Comparison of ENCODE assay signal across 8 cellular contexts in genomic region chr12:30822385-30823139, GRCh38.
DNase-seq lines count a peak whose midpoint lies in the region; ATAC-seq and TF ChIP-seq lines count a peak whose summit lies in the region.

No MANE protein-coding gene starts in this region.

- TF ChIP-seq CTCF in lower leg skin (IDR thresholded peaks at IDR 0.05): no peak

- H3K9me3 Mint-ChIP-seq in activated CD4-positive, alpha-beta memory T cell treated with anti-CD3 and anti-CD28 coated beads for 36 hours: no peaks in the 10 kb centered on the region

- no peak for TF ChIP-seq POLR2A in lower leg skin (IDR thresholded peaks at IDR 0.05)

- H3K27me3 Mint-ChIP-seq in activated CD4-positive, alpha-beta memory T cell treated with anti-CD3 and anti-CD28 coated beads for 36 hours: peaks cover 35% of the 10 kb centered on the region

- no peak overlapping the region for H3K27ac ChIP-seq in effector memory CD4-positive, alpha-beta T cell (ENCODE audit: insufficient read depth, low read length, poor library complexity, severe bottlenecking)

- peak; percentile 46 for ATAC-seq in HG03442 (IDR thresholded peaks at IDR 0.05; ENCODE audit: unreplicated experiment)

- H3K4me3 ChIP-seq in effector memory CD4-positive, alpha-beta T cell (ENCODE audit: insufficient read depth, low read depth, low read length, poor library complexity, severe bottlenecking): peak overlapping the region; percentile 68
- peak overlapping the region; percentile 13 for H3K4me3 ChIP-seq in lower leg skin (ENCODE audit: low read depth, poor library complexity, severe bottlenecking)

- POLR2A ChIA-PET in activated CD4-positive, alpha-beta memory T cell treated with anti-CD3 and anti-CD28 coated beads for 36 hours (lab: Charles Lee): no interaction called here

- peaks cover 10% of the 10 kb centered on the region for H3K27me3 ChIP-seq in effector memory CD4-positive, alpha-beta T cell (replicated peaks; ENCODE audit: control insufficient read depth, insufficient read depth, low read length, poor library complexity, severe bottlenecking)

- WGBS in lower leg skin, 2 donors: 6 to 15% methylated on average over 36 to 40 of the region's 47 CpGs

- H3K27ac Mint-ChIP-seq in activated CD4-positive, alpha-beta memory T cell treated with anti-CD3 and anti-CD28 coated beads for 36 hours: no peak overlapping the region

- H3K9me3 ChIP-seq in effector memory CD4-positive, alpha-beta T cell (ENCODE audit: control insufficient read depth, low read length): no peaks in the 10 kb centered on the region

- CTCF ChIA-PET in activated CD4-positive, alpha-beta memory T cell treated with anti-CD3 and anti-CD28 coated beads for 36 hours (lab: Charles Lee): interaction anchor here (0.6 to 2.3 kb wide), 8 partner anchors 18 to 1302 kb away, joined by 3 to 7 read pairs (median 3); no protein-coding TSS in a partner anchor

- H3K4me1 Mint-ChIP-seq in activated CD4-positive, alpha-beta memory T cell treated with anti-CD3 and anti-CD28 coated beads for 36 hours (ENCODE audit: low read depth): peaks cover 15% of the 10 kb centered on the region

- H3K36me3 Mint-ChIP-seq in activated CD4-positive, alpha-beta memory T cell treated with anti-CD3 and anti-CD28 coated beads for 36 hours: no peaks in the 10 kb centered on the region

- intact Hi-C loops in activated CD4-positive, alpha-beta memory T cell treated with anti-CD3 and anti-CD28 coated beads for 36 hours (cut with micrococcal nuclease): no loop called here
- intact Hi-C loops in lower leg skin (cut with DNase I; ENCODE audit: low total_unique reads): no loop called here

- peak overlapping the region; percentile 77 for H3K4me3 Mint-ChIP-seq in activated CD4-positive, alpha-beta memory T cell treated with anti-CD3 and anti-CD28 coated beads for 36 hours

- H3K36me3 ChIP-seq in effector memory CD4-positive, alpha-beta T cell (ENCODE audit: control insufficient read depth, insufficient read depth, low read length): no peaks in the 10 kb centered on the region

- H3K4me1 ChIP-seq in effector memory CD4-positive, alpha-beta T cell (ENCODE audit: control insufficient read depth, insufficient read depth, low read length, poor library complexity, severe bottlenecking): no peaks in the 10 kb centered on the region

- DNase-seq in NCI-H82 (lab: John Stamatoyannopoulos, UW): peak; percentile 7
- no peak for DNase-seq in NCI-H82 treated with DMSO at 0.1 percent for 48 hours (lab: John Stamatoyannopoulos, UW; ENCODE audit: unreplicated experiment)
- peak; percentile 41 for DNase-seq in activated CD4-positive, alpha-beta memory T cell treated with anti-CD3 and anti-CD28 coated beads for 36 hours
- DNase-seq in effector memory CD4-positive, alpha-beta T cell: no peak
- DNase-seq in lower leg skin (ENCODE audit: low spot score in 2 of 2): peak; percentile 26 to 92
- peak; percentile 15 to 17 for DNase-seq in stimulated activated CD8-positive, alpha-beta memory T cell treated with anti-CD3 and anti-CD28 coated beads, Interleukin-2, amount 100 ng/mL, for 48 hours (ENCODE audit: low read depth in 2 of 2)
- DNase-seq in effector CD4-positive, alpha-beta T cell: no peak

Comparison
In these comparisons a context has a peak if more than half of its experiments do, and no peak if none do; other contexts are left out.
1. DNase-seq: peak in NCI-H82 (single experiment), activated CD4-positive, alpha-beta memory T cell treated with anti-CD3 and anti-CD28 coated beads for 36 hours (single experiment), lower leg skin (2 of 2) and stimulated activated CD8-positive, alpha-beta memory T cell treated with anti-CD3 and anti-CD28 coated beads, Interleukin-2, amount 100 ng/mL, for 48 hours (2 of 2); none in NCI-H82 treated with DMSO at 0.1 percent for 48 hours (single experiment), effector memory CD4-positive, alpha-beta T cell (0 of 3) and effector CD4-positive, alpha-beta T cell (single experiment).